In genomic region chr20:17628101-17628841, GRCh38 we compare ENCODE assay signal across 1 cellular context.
TF ChIP-seq lines count a peak whose summit lies in the region.

No MANE protein-coding gene starts in this region.

TF ChIP-seq in HCT116, 20 proteins besides CTCF, POLR2A, EP300 and RAD21 (continued from another document):
- TF ChIP-seq REST (IDR thresholded peaks at IDR 0.05; ENCODE audit: low read depth), result no peak
- no peak for TF ChIP-seq CEBPB (IDR thresholded peaks at IDR 0.05; ENCODE audit: low read depth)
- TF ChIP-seq SIN3A (IDR thresholded peaks at IDR 0.05; ENCODE audit: low read depth), result no peak
- TF ChIP-seq FOSL1 (IDR thresholded peaks at IDR 0.05; ENCODE audit: low read depth), result no peak
